Comparison of ENCODE assay signal across 1 cellular context in genomic region chr7:92245487-92246362, GRCh38.
A peak's percentile ranks its signal among the peaks of the same experiment; 100 is the strongest.
TF ChIP-seq lines count a peak whose summit lies in the region.

A gene with protein sequence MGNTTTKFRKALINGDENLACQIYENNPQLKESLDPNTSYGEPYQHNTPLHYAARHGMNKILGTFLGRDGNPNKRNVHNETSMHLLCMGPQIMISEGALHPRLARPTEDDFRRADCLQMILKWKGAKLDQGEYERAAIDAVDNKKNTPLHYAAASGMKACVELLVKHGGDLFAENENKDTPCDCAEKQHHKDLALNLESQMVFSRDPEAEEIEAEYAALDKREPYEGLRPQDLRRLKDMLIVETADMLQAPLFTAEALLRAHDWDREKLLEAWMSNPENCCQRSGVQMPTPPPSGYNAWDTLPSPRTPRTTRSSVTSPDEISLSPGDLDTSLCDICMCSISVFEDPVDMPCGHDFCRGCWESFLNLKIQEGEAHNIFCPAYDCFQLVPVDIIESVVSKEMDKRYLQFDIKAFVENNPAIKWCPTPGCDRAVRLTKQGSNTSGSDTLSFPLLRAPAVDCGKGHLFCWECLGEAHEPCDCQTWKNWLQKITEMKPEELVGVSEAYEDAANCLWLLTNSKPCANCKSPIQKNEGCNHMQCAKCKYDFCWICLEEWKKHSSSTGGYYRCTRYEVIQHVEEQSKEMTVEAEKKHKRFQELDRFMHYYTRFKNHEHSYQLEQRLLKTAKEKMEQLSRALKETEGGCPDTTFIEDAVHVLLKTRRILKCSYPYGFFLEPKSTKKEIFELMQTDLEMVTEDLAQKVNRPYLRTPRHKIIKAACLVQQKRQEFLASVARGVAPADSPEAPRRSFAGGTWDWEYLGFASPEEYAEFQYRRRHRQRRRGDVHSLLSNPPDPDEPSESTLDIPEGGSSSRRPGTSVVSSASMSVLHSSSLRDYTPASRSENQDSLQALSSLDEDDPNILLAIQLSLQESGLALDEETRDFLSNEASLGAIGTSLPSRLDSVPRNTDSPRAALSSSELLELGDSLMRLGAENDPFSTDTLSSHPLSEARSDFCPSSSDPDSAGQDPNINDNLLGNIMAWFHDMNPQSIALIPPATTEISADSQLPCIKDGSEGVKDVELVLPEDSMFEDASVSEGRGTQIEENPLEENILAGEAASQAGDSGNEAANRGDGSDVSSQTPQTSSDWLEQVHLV (plus strand): TSS chr7:92245974. CDS start chr7:92294979, 49,005 bp downstream.
Gene KRIT1 (minus strand): TSS chr7:92245914. CDS start chr7:92242135, 3,779 bp downstream.

TF ChIP-seq in HEK293, 187 proteins besides CTCF, POLR2A, EP300 and RAD21 (continued from another document and continues in another):
- TF ChIP-seq, protein P1, sequence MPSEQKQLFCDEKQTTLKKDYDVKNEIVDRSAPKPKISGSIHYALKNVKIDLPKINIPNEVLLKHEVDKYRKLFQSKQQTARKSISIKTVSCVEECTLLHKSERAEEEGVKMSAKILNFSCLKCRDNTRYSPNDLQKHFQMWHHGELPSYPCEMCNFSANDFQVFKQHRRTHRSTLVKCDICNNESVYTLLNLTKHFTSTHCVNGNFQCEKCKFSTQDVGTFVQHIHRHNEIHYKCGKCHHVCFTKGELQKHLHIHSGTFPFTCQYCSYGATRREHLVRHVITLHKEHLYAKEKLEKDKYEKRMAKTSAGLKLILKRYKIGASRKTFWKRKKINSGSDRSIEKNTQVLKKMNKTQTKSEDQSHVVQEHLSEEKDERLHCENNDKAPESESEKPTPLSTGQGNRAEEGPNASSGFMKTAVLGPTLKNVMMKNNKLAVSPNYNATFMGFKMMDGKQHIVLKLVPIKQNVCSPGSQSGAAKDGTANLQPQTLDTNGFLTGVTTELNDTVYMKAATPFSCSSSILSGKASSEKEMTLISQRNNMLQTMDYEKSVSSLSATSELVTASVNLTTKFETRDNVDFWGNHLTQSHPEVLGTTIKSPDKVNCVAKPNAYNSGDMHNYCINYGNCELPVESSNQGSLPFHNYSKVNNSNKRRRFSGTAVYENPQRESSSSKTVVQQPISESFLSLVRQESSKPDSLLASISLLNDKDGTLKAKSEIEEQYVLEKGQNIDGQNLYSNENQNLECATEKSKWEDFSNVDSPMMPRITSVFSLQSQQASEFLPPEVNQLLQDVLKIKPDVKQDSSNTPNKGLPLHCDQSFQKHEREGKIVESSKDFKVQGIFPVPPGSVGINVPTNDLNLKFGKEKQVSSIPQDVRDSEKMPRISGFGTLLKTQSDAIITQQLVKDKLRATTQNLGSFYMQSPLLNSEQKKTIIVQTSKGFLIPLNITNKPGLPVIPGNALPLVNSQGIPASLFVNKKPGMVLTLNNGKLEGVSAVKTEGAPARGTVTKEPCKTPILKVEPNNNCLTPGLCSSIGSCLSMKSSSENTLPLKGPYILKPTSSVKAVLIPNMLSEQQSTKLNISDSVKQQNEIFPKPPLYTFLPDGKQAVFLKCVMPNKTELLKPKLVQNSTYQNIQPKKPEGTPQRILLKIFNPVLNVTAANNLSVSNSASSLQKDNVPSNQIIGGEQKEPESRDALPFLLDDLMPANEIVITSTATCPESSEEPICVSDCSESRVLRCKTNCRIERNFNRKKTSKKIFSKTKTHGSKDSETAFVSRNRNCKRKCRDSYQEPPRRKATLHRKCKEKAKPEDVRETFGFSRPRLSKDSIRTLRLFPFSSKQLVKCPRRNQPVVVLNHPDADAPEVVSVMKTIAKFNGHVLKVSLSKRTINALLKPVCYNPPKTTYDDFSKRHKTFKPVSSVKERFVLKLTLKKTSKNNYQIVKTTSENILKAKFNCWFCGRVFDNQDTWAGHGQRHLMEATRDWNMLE (tag by site-specific recombination; conservative IDR thresholded peaks at IDR 0.05; ENCODE audit: low read depth): peak; percentile 98
- 0 out of 2 replicates have a peak, but pooled peaks have one; percentile 48 for TF ChIP-seq GLI4 (tag by site-specific recombination; IDR thresholded peaks at IDR 0.05)
- TF ChIP-seq ZNF561 (tag by site-specific recombination; IDR thresholded peaks at IDR 0.05; ENCODE audit: borderline replicate concordance): peak; percentile 65; the same call in 1 of the 2 replicates
- 0 out of 2 replicates have a peak, but pooled peaks have one; percentile 66 for TF ChIP-seq KLF8 (tag by site-specific recombination; IDR thresholded peaks at IDR 0.05)
- TF ChIP-seq, protein P2, sequence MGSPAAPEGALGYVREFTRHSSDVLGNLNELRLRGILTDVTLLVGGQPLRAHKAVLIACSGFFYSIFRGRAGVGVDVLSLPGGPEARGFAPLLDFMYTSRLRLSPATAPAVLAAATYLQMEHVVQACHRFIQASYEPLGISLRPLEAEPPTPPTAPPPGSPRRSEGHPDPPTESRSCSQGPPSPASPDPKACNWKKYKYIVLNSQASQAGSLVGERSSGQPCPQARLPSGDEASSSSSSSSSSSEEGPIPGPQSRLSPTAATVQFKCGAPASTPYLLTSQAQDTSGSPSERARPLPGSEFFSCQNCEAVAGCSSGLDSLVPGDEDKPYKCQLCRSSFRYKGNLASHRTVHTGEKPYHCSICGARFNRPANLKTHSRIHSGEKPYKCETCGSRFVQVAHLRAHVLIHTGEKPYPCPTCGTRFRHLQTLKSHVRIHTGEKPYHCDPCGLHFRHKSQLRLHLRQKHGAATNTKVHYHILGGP (tag by site-specific recombination; IDR thresholded peaks at IDR 0.05): no peak
- TF ChIP-seq ZXDB (tag by site-specific recombination; IDR thresholded peaks at IDR 0.05): peak; percentile 92
- TF ChIP-seq, protein P3, sequence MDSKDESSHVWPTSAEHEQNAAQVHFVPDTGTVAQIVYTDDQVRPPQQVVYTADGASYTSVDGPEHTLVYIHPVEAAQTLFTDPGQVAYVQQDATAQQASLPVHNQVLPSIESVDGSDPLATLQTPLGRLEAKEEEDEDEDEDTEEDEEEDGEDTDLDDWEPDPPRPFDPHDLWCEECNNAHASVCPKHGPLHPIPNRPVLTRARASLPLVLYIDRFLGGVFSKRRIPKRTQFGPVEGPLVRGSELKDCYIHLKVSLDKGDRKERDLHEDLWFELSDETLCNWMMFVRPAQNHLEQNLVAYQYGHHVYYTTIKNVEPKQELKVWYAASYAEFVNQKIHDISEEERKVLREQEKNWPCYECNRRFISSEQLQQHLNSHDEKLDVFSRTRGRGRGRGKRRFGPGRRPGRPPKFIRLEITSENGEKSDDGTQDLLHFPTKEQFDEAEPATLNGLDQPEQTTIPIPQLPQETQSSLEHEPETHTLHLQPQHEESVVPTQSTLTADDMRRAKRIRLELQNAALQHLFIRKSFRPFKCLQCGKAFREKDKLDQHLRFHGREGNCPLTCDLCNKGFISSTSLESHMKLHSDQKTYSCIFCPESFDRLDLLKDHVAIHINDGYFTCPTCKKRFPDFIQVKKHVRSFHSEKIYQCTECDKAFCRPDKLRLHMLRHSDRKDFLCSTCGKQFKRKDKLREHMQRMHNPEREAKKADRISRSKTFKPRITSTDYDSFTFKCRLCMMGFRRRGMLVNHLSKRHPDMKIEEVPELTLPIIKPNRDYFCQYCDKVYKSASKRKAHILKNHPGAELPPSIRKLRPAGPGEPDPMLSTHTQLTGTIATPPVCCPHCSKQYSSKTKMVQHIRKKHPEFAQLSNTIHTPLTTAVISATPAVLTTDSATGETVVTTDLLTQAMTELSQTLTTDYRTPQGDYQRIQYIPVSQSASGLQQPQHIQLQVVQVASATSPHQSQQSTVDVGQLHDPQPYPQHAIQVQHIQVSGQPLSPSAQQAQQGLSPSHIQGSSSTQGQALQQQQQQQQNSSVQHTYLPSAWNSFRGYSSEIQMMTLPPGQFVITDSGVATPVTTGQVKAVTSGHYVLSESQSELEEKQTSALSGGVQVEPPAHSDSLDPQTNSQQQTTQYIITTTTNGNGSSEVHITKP (tag by site-specific recombination; IDR thresholded peaks at IDR 0.05): peak; percentile 53; the same call in 1 of the 2 replicates
- TF ChIP-seq ZBTB21 (tag by site-specific recombination; IDR thresholded peaks at IDR 0.05): 0 out of 2 replicates have a peak, but pooled peaks have one; percentile 23
- TF ChIP-seq, protein P4, sequence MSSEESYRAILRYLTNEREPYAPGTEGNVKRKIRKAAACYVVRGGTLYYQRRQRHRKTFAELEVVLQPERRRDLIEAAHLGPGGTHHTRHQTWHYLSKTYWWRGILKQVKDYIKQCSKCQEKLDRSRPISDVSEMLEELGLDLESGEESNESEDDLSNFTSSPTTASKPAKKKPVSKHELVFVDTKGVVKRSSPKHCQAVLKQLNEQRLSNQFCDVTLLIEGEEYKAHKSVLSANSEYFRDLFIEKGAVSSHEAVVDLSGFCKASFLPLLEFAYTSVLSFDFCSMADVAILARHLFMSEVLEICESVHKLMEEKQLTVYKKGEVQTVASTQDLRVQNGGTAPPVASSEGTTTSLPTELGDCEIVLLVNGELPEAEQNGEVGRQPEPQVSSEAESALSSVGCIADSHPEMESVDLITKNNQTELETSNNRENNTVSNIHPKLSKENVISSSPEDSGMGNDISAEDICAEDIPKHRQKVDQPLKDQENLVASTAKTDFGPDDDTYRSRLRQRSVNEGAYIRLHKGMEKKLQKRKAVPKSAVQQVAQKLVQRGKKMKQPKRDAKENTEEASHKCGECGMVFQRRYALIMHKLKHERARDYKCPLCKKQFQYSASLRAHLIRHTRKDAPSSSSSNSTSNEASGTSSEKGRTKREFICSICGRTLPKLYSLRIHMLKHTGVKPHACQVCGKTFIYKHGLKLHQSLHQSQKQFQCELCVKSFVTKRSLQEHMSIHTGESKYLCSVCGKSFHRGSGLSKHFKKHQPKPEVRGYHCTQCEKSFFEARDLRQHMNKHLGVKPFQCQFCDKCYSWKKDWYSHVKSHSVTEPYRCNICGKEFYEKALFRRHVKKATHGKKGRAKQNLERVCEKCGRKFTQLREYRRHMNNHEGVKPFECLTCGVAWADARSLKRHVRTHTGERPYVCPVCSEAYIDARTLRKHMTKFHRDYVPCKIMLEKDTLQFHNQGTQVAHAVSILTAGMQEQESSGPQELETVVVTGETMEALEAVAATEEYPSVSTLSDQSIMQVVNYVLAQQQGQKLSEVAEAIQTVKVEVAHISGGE (tag by site-specific recombination; conservative IDR thresholded peaks at IDR 0.05; ENCODE audit: low read depth): peak; percentile 92
- 0 out of 2 replicates have a peak, but pooled peaks have one; percentile 37 for TF ChIP-seq ZNF2 (tag by site-specific recombination; IDR thresholded peaks at IDR 0.05)
- TF ChIP-seq ZNF423 (tag by site-specific recombination; IDR thresholded peaks at IDR 0.05): peak; percentile 54
- TF ChIP-seq, protein P5, sequence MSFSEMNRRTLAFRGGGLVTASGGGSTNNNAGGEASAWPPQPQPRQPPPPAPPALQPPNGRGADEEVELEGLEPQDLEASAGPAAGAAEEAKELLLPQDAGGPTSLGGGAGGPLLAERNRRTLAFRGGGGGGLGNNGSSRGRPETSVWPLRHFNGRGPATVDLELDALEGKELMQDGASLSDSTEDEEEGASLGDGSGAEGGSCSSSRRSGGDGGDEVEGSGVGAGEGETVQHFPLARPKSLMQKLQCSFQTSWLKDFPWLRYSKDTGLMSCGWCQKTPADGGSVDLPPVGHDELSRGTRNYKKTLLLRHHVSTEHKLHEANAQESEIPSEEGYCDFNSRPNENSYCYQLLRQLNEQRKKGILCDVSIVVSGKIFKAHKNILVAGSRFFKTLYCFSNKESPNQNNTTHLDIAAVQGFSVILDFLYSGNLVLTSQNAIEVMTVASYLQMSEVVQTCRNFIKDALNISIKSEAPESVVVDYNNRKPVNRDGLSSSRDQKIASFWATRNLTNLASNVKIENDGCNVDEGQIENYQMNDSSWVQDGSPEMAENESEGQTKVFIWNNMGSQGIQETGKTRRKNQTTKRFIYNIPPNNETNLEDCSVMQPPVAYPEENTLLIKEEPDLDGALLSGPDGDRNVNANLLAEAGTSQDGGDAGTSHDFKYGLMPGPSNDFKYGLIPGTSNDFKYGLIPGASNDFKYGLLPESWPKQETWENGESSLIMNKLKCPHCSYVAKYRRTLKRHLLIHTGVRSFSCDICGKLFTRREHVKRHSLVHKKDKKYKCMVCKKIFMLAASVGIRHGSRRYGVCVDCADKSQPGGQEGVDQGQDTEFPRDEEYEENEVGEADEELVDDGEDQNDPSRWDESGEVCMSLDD (tag by site-specific recombination; IDR thresholded peaks at IDR 0.05): peak; percentile 66; the same call in 1 of the 2 replicates
- TF ChIP-seq KLF16 (tag by site-specific recombination; IDR thresholded peaks at IDR 0.05): peak; percentile 81; the same call in 1 of the 2 replicates
- no peak for TF ChIP-seq ZSCAN30 (tag by site-specific recombination; IDR thresholded peaks at IDR 0.05)
- peak; percentile 61; the same call in 1 of the 2 replicates for TF ChIP-seq REST (tag by site-specific recombination; IDR thresholded peaks at IDR 0.05)
- TF ChIP-seq KLF1 (tag by site-specific recombination; IDR thresholded peaks at IDR 0.05): 0 out of 2 replicates have a peak, but pooled peaks have one; percentile 14
- peak; percentile 73; the same call in 1 of the 2 replicates for TF ChIP-seq PBX3 (CRISPR knock-in tag; IDR thresholded peaks at IDR 0.05)
- TF ChIP-seq ZFHX2 (tag by site-specific recombination; conservative IDR thresholded peaks at IDR 0.05): peak; percentile 76
- no peak for TF ChIP-seq ZNF266 (tag by site-specific recombination; IDR thresholded peaks at IDR 0.05; ENCODE audit: low read depth)
- TF ChIP-seq ZIC2 (tag by site-specific recombination; IDR thresholded peaks at IDR 0.05): peak; percentile 18
